In the genomic region with DNA sequence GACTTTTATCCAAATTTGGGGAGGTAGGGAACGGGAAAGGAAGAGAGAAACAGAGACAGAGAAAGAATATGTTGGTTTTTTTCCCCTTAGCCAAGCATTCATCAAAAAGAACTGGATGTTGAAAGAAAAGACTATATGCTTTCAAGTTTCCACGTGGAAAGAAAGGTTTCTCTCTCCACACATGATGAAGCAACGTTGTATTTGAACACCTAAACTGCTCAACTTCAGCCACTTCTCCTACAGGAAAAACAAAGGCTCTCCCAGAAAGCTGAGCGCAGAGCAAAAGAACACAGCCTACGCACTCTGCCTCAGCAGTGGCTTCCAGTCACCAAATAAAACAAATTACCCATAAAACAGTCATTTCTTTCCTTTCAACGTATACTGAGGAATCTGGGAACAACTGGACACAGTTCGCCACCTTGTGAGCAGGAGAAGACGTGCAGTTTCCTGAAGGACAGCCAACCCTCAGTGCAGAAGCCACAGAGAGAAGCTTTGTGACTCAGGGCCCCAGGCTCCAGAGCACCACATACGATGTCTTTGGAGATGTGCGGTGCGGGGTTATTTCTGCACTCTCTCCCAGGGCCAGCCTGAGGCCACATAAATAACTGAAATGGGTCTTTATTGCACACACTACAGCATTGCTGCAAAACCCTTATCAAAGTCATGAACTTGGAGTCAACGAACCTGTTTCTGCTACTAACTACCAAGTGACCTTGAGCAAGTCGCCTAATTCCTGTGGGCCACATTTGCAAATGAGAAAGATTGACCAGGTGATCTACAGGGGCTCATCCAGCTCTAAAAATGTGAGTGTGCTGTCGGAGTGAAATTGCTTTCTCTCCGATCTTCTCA, we compare ENCODE assay signal across 8 cellular contexts. TPM values are rescaled to one million over a fixed set of nuclear protein-coding genes. Genes with fewer than 3 reads are reported as not detected.
DNase-seq lines count a peak whose midpoint lies in the region; ATAC-seq, FAIRE-seq and TF ChIP-seq lines count a peak whose summit lies in the region.

No MANE protein-coding gene starts in this region.

- H3K36me3 ChIP-seq in SK-N-SH (replicated peaks in 1 of 2; ENCODE audit: control insufficient read depth in 1 of 2, insufficient read depth in 2 of 2, low read length in 1 of 2) (no peaks in the 10 kb centered on the region), small intestine (ENCODE audit: control insufficient read depth in 2 of 2, insufficient read depth in 2 of 2, low read length in 2 of 2) (no peaks in the 10 kb centered on the region)

- H3K9ac ChIP-seq in SK-N-SH, result no peak overlapping the region

- H3K9me2 ChIP-seq in SK-N-SH, result no peaks in the 10 kb centered on the region

- TF ChIP-seq CTCF in LNCAP (IDR thresholded peaks at IDR 0.05) (peak; percentile 73), SK-N-SH (IDR thresholded peaks at IDR 0.05) (peak; percentile 56), fibroblast of mammary gland (conservative IDR thresholded peaks at IDR 0.05; ENCODE audit: control insufficient read depth, insufficient read depth, low read depth, low read length) (peak; percentile 62)

- POLR2A ChIA-PET in SK-N-SH (lab: Yijun Ruan, JAX), result no interaction called here

- 0 out of 2 replicates have a peak overlapping the region, but pooled peaks have one; percentile 59 for H2AFZ ChIP-seq in SK-N-SH (ENCODE audit: low read depth)

- H3K9me3 ChIP-seq in SK-N-SH (no peaks in the 10 kb centered on the region; the same call in 1 of the 2 replicates), small intestine (ENCODE audit: control insufficient read depth, low read depth) (no peaks in the 10 kb centered on the region)

- TF ChIP-seq RAD21 in SK-N-SH (IDR thresholded peaks at IDR 0.05; ENCODE audit: low read length), result peak; percentile 74

- CTCF ChIA-PET in SK-N-SH (lab: Yijun Ruan, JAX), result interaction anchor here (0.5 to 3.3 kb wide), 32 partner anchors 9 to 1462 kb away, joined by 3 to 37 read pairs (median 4); no protein-coding TSS in a partner anchor

- H3K4me3 ChIP-seq in SK-N-SH (ENCODE audit: low read depth in 2 of 2, low read length in 1 of 2) (no peak overlapping the region; a peak in 1 of 4 replicates), fibroblast of mammary gland (ENCODE audit: control insufficient read depth, low read depth, low read length) (no peak overlapping the region), small intestine (ENCODE audit: low read depth in 1 of 2, low read length in 2 of 2) (no peak overlapping the region)

- peak; percentile 34 to 44 (median 43) for DNase-seq in stimulated activated CD4-positive, alpha-beta T cell treated with anti-CD3 and anti-CD28 coated beads, Interleukin-12 subunit alpha, Interleukin-12 subunit beta, amount 100 ng/mL, for 48 hours (ENCODE audit: low read depth in 2 of 3, low spot score in 1 of 3)
- no peak for DNase-seq in stimulated activated CD4-positive, alpha-beta T cell treated with anti-CD3 and anti-CD28 coated beads, Interleukin-4, amount 100 ng/mL, for 4 hours
- DNase-seq in SK-N-SH (peak; percentile 53), fibroblast of mammary gland (ENCODE audit: low read depth) (peak; percentile 86), small intestine (peak; percentile 51)

- FAIRE-seq in small intestine (lab: Jason Lieb, UNC), result no peak

- WGBS in SK-N-SH (ENCODE audit: low lambda C conversion rate), result 38% methylated on average over 14 of the region's 15 CpGs
- 29 to 44% (median 30%) methylated on average over 15 of the region's 15 CpGs for WGBS in small intestine, 3 donors

- no peaks in the 10 kb centered on the region for H3K79me2 ChIP-seq in SK-N-SH (ENCODE audit: insufficient read depth)

- no peak overlapping the region for H3K27ac ChIP-seq in SK-N-SH (ENCODE audit: low read depth in 2 of 2, low read length in 1 of 2)
- H3K27ac ChIP-seq in small intestine (ENCODE audit: low read depth in 1 of 2, low read length in 1 of 2), result no peak overlapping the region

- peaks cover 3% of the 10 kb centered on the region for H3F3A ChIP-seq in SK-N-SH (replicated peaks; ENCODE audit: insufficient read depth)

- H3K27me3 ChIP-seq in SK-N-SH (ENCODE audit: insufficient read depth) (no peaks in the 10 kb centered on the region; the same call in 1 of the 2 replicates), small intestine (ENCODE audit: control insufficient read depth in 2 of 2, insufficient read depth in 2 of 2, low read length in 2 of 2) (peaks cover 0 to 2% of the 10 kb centered on the region in 2 donors)

- TF ChIP-seq EP300 in SK-N-SH (IDR thresholded peaks at IDR 0.05; ENCODE audit: borderline replicate concordance in 1 of 2, low read depth in 1 of 2, low read length in 1 of 2), result no peak

- H3K4me2 ChIP-seq in SK-N-SH, result 0 out of 2 replicates have a peak overlapping the region, but pooled peaks have one; percentile 19

- H4K20me1 ChIP-seq in SK-N-SH (ENCODE audit: insufficient read depth), result no peaks in the 10 kb centered on the region

- peak; percentile 79 for ATAC-seq in GM21825 (IDR thresholded peaks at IDR 0.05; ENCODE audit: unreplicated experiment)
- ATAC-seq in HG03571 (IDR thresholded peaks at IDR 0.05; ENCODE audit: unreplicated experiment), result no peak

- H3K4me1 ChIP-seq in SK-N-SH (ENCODE audit: control insufficient read depth in 1 of 2, insufficient read depth in 2 of 2, low read depth in 1 of 2, low read length in 1 of 2), result no peaks in the 10 kb centered on the region
- H3K4me1 ChIP-seq in small intestine (ENCODE audit: control insufficient read depth in 2 of 2, insufficient read depth in 1 of 2, low read depth in 1 of 2, low read length in 1 of 2), result no peaks in the 10 kb centered on the region

TF ChIP-seq in SK-N-SH, 30 proteins besides CTCF, POLR2A, EP300 and RAD21:
- no peak for TF ChIP-seq ELF1 (IDR thresholded peaks at IDR 0.05)
- no peak for TF ChIP-seq MEF2A (IDR thresholded peaks at IDR 0.05; ENCODE audit: borderline replicate concordance, low read depth)
- TF ChIP-seq SMC3 (IDR thresholded peaks at IDR 0.05; ENCODE audit: low read depth, low read length), result peak; percentile 57
- no peak for TF ChIP-seq TEAD4 (IDR thresholded peaks at IDR 0.05; ENCODE audit: borderline replicate concordance, insufficient read depth)
- TF ChIP-seq NFIC (IDR thresholded peaks at IDR 0.05; ENCODE audit: borderline replicate concordance), result no peak

RNA-seq across cellular contexts. Expression of a gene that starts 10.1 kb away (rescaled TPM):
- polyA plus RNA-seq in SK-N-SH (2012; rRNA removed) (not detected in 2 replicates), small intestine (not detected)
- not detected in 2 replicates for polyA plus RNA-seq in SK-N-SH (2012; cell fraction: cytosol; rRNA removed)
- not detected in 2 replicates for polyA plus RNA-seq in SK-N-SH (2012; cell fraction: nucleus; rRNA removed)

RNA-seq across cellular contexts. Expression of a gene that starts 48.0 kb away (rescaled TPM):
- polyA plus RNA-seq in SK-N-SH (2012; rRNA removed) (not detected in 2 replicates), small intestine (under 1 TPM in 1 of 3 donors, not detected in 2; 0.03 TPM)
- not detected in 2 replicates for polyA plus RNA-seq in SK-N-SH (2012; cell fraction: cytosol; rRNA removed)
- not detected in 2 replicates for polyA plus RNA-seq in SK-N-SH (2012; cell fraction: nucleus; rRNA removed)

RNA-seq across cellular contexts. Expression of a gene that starts 50.3 kb away (rescaled TPM):
- 62.4 and 71.4 TPM in 2 replicates for polyA plus RNA-seq in SK-N-SH (2012; rRNA removed)
- polyA plus RNA-seq in SK-N-SH (2012; cell fraction: cytosol; rRNA removed), result 57.2 and 65.0 TPM in 2 replicates
- 65.2 and 85.5 TPM in 2 replicates for polyA plus RNA-seq in SK-N-SH (2012; cell fraction: nucleus; rRNA removed)
- polyA plus RNA-seq in small intestine, result 10 to 100 TPM in 2 of 3 donors, 1 to 10 TPM in 1; 9.4 to 46.8 (median 11.1) TPM

Comparison
In these comparisons a context has a peak if more than half of its experiments do, and no peak if none do; other contexts are left out.
1. DNase-seq: peak in stimulated activated CD4-positive, alpha-beta T cell treated with anti-CD3 and anti-CD28 coated beads, Interleukin-12 subunit alpha, Interleukin-12 subunit beta, amount 100 ng/mL, for 48 hours (3 of 3), SK-N-SH (single experiment), fibroblast of mammary gland (single experiment) and small intestine (single experiment); none in stimulated activated CD4-positive, alpha-beta T cell treated with anti-CD3 and anti-CD28 coated beads, Interleukin-4, amount 100 ng/mL, for 4 hours (0 of 2).
2. Peak in every context shown above with its lines, with median percentiles within 50 percentile points of each other: CTCF ChIP-seq.